Comparison of ENCODE assay signal across 12 cellular contexts in genomic region chr7:73614937-73615336, GRCh38. TPM values are rescaled to one million over a fixed set of nuclear protein-coding genes. Genes with fewer than 3 reads are reported as not detected.
A peak's percentile ranks its signal among the peaks of the same experiment; 100 is the strongest.
DNase-seq lines count a peak whose midpoint lies in the region; ATAC-seq, FAIRE-seq and TF ChIP-seq lines count a peak whose summit lies in the region.
"Not testable (repeated sequence)": the region's sequence is repeated elsewhere in the genome, so short reads cannot be mapped to it uniquely, and the experiment has no call there.
"Had no signal": no experiment of that assay in that cellular context is flagged by ENCODE, and none has a peak within 500 bp of the region (broad histone marks: within the 10 kb centered on the region; RNA-seq: fewer than 3 reads in every experiment).

No MANE protein-coding gene starts in this region.

- dilution Hi-C loops in keratinocyte (cut with MboI; ENCODE audit: extremely low pct_ligation_motif_present, low sequenced_read_pairs) = not testable (repeated sequence)

- FAIRE-seq in A549 (lab: Jason Lieb, UNC); keratinocyte (lab: Jason Lieb, UNC): not testable (repeated sequence)

- not testable (repeated sequence) for ATAC-seq in A549, right lobe of liver

- not testable (repeated sequence) for TF ChIP-seq RAD21 in A549 (conservative IDR thresholded peaks at IDR 0.05 in 1 of 2, IDR thresholded peaks at IDR 0.05 in 1 of 2)

- not testable (repeated sequence) for TF ChIP-seq POLR2A in A549 (IDR thresholded peaks at IDR 0.05; ENCODE audit: low read length); right lobe of liver (IDR thresholded peaks at IDR 0.05)

- not testable (repeated sequence) for TF ChIP-seq EP300 in A549 (IDR thresholded peaks at IDR 0.05)

- intact Hi-C loops in right lobe of liver (cut with DNase I) = loop anchor here in 1 of 2 donors (5.0 kb wide), 1 partner anchor 47 kb away; no protein-coding TSS in a partner anchor

- POLR2A ChIA-PET in A549 (lab: Yijun Ruan, JAX) = interaction anchor here (0.8 kb wide), 1 partner anchor 123 kb away, joined by 3 read pairs; the partner anchor contains the start of gene ABHD11
- POLR2A ChIA-PET in RWPE1 (lab: Yijun Ruan, JAX; ENCODE audit: low non-redundant PET) = interaction anchor here (0.7 kb wide), 1 partner anchor 31 kb away, joined by 5 read pairs; no protein-coding TSS in a partner anchor

- 80% methylated on average over 10 of the region's 10 CpGs for WGBS in A549 (ENCODE audit: missing lambda C conversion rate)
- WGBS in right lobe of liver (ENCODE audit: insufficient coverage, low coverage, low lambda C conversion rate, missing lambda C conversion rate) = 39% methylated on average over 9 of the region's 10 CpGs

- H3K4me2 ChIP-seq in A549 (peak overlapping the region; percentile 75; the same call in 2 of the 3 replicates), keratinocyte (ENCODE audit: control insufficient read depth, extremely low read depth, insufficient read depth, low read depth, low read length) (peak overlapping the region; percentile 92)

- H2AFZ ChIP-seq in keratinocyte (ENCODE audit: control insufficient read depth, low read length) = not testable (repeated sequence)

- not testable (repeated sequence) for H4K20me1 ChIP-seq in keratinocyte (ENCODE audit: control insufficient read depth, extremely low read depth, insufficient read depth, low read length)

- H3K27me3 ChIP-seq in keratinocyte (ENCODE audit: control insufficient read depth, extremely low read depth, insufficient read depth, low read length); right lobe of liver: not testable (repeated sequence)

- peaks cover 32% of the 10 kb centered on the region for H3K4me1 ChIP-seq in A549
- peaks cover 13% of the 10 kb centered on the region for H3K4me1 ChIP-seq in keratinocyte (ENCODE audit: control insufficient read depth, extremely low read depth, insufficient read depth, low read length)
- H3K4me1 ChIP-seq in right lobe of liver = peaks cover 0 to 97% (median 39%) of the 10 kb centered on the region in 4 donors

- not testable (repeated sequence) for H3K79me2 ChIP-seq in keratinocyte (ENCODE audit: control insufficient read depth, insufficient read depth, low read length)

- CTCF ChIA-PET in A549 (lab: Yijun Ruan, JAX) = interaction anchor here (0.6 to 19.7 kb wide), 11 partner anchors 9 to 121 kb away, joined by 3 to 290 read pairs (median 6); partner anchors contain the start of genes ABHD11, MLXIPL, STX1A and VPS37D
- CTCF ChIA-PET in RWPE1 (lab: Yijun Ruan, JAX) = interaction anchor here (0.8 to 1.3 kb wide), 2 partner anchors 110 to 120 kb away, joined by 4 to 7 read pairs; no protein-coding TSS in a partner anchor

- H3K36me3 ChIP-seq in keratinocyte (ENCODE audit: control insufficient read depth in 2 of 2, extremely low read depth in 1 of 2, insufficient read depth in 2 of 2, low read length in 2 of 2) = not testable (repeated sequence)
- H3K36me3 ChIP-seq in right lobe of liver = peaks cover 0 to 43% (median 21%) of the 10 kb centered on the region in 4 donors

- H3K27ac ChIP-seq in A549 (peak overlapping the region; percentile 73 to 75; a peak in 5 of 6 replicates), RWPE1 (peak overlapping the region; percentile 74; the same call in 1 of the 2 replicates), right lobe of liver (peak overlapping the region in 2 of 3 donors; percentile 82 to 91)
- not testable (repeated sequence) for H3K27ac ChIP-seq in keratinocyte (ENCODE audit: control insufficient read depth, insufficient read depth, low read length)

- not testable (repeated sequence) for H3K9me1 ChIP-seq in keratinocyte (ENCODE audit: control insufficient read depth, extremely low read depth, insufficient read depth, low read length)

- H3K9me3 ChIP-seq in A549; keratinocyte (ENCODE audit: control insufficient read depth, low read depth, low read length); right lobe of liver: not testable (repeated sequence)

- not testable (repeated sequence) for DNase-seq in A549 (ENCODE audit: low read depth in 1 of 2, low spot score in 1 of 2); RWPE1 (ENCODE audit: low spot score); keratinocyte (ENCODE audit: low read depth, low spot score); right lobe of liver

- H3K4me3 ChIP-seq in A549; keratinocyte (ENCODE audit: control insufficient read depth in 2 of 3, extremely low read depth in 1 of 3, insufficient read depth in 2 of 3, low read depth in 1 of 3, low read length in 3 of 3); right lobe of liver: not testable (repeated sequence)

- not testable (repeated sequence) for TF ChIP-seq CTCF in A549 (IDR thresholded peaks at IDR 0.05); RWPE1 (conservative IDR thresholded peaks at IDR 0.05; ENCODE audit: low read depth); keratinocyte (optimal IDR thresholded peaks at IDR 0.05 in 1 of 3, IDR thresholded peaks at IDR 0.05 in 1 of 3, conservative IDR thresholded peaks at IDR 0.05 in 1 of 3; ENCODE audit: extremely low read depth in 1 of 3, insufficient read depth in 2 of 3, low read length in 3 of 3); right lobe of liver (IDR thresholded peaks at IDR 0.05)

- H3K9ac ChIP-seq in keratinocyte (ENCODE audit: control insufficient read depth, extremely low read depth, insufficient read depth, low read length) = not testable (repeated sequence)

RNA-seq across cellular contexts. Expression of gene MLXIPL, which starts 9.4 kb away (rescaled TPM):
- polyA plus RNA-seq in A549 (2011; rRNA removed) (1.4 and 2.2 TPM in 2 replicates), A549 (2017; fragmentation: RNase III; extraction: RNeasy Plus Mini Kit Qiagen cat#74134 plus additional on column Dnase treatment) (1.8 to 3.8 TPM (median 3.3 TPM) in 3 replicates), keratinocyte (0.05 to 0.14 TPM (median 0.05 TPM) in 3 replicates)
- polyA plus RNA-seq in A549 (2012; cell fraction: cytosol; rRNA removed) = 0.93 and 1.4 TPM in 2 replicates
- polyA plus RNA-seq in A549 (2012; cell fraction: nucleus; rRNA removed) = 11.2 and 12.0 TPM in 2 replicates
- 0.62 and 2.9 TPM in 2 replicates for polyA minus RNA-seq in A549 (2011; rRNA and poly(A)+ RNA removed)
- polyA plus RNA-seq in keratinocyte (2011; ENCODE audit: low read depth) = not detected
- 0.02 and 0.04 TPM in 2 replicates for polyA plus RNA-seq in keratinocyte (2011; cell fraction: cytosol; rRNA removed)
- 0.35 and 0.74 TPM in 2 replicates for polyA plus RNA-seq in keratinocyte (2011; cell fraction: nucleus; rRNA removed)
- 0.10 and 0.23 TPM in 2 replicates for polyA plus RNA-seq in keratinocyte (2012; ENCODE audit: low replicate concordance)
- polyA minus RNA-seq in keratinocyte = 0.10 to 0.23 TPM in 2 of 3 replicates, not detected in the other
- polyA minus RNA-seq in keratinocyte (2011; cell fraction: cytosol; rRNA and poly(A)+ RNA removed) = 0.77 TPM
- polyA minus RNA-seq in keratinocyte (2011; cell fraction: nucleus; rRNA and poly(A)+ RNA removed) = 0.47 TPM in 1 of 2 replicates, not detected in the other
- total RNA-seq in right lobe of liver = 100 to 1,000 TPM in 5 of 6 experiments, 10 to 100 TPM in 1; 53.5 to 552 (median 225) TPM
- total RNA-seq: A172; CD4-positive, alpha-beta memory T cell; CD4-positive, CD25-positive, alpha-beta regulatory T cell; CD8-positive, alpha-beta memory T cell; G401 had no signal
- polyA plus RNA-seq: AG04450; CD4-positive, alpha-beta memory T cell; CD4-positive, CD25-positive, alpha-beta regulatory T cell; CD8-positive, alpha-beta memory T cell; GM12878 had no signal

RNA-seq across cellular contexts. Expression of gene TBL2, which starts 36.6 kb away (rescaled TPM):
- polyA plus RNA-seq in A549 (2011; rRNA removed) (34.4 and 38.3 TPM in 2 replicates), A549 (2017; fragmentation: RNase III; extraction: RNeasy Plus Mini Kit Qiagen cat#74134 plus additional on column Dnase treatment) (41.8 to 46.4 TPM (median 45.9 TPM) in 3 replicates), keratinocyte (29.4 to 39.9 TPM (median 31.2 TPM) in 3 replicates)
- polyA plus RNA-seq in A549 (2012; cell fraction: cytosol; rRNA removed) = 42.1 and 53.3 TPM in 2 replicates
- 84.1 and 84.4 TPM in 2 replicates for polyA plus RNA-seq in A549 (2012; cell fraction: nucleus; rRNA removed)
- 82.8 and 88.0 TPM in 2 replicates for polyA minus RNA-seq in A549 (2011; rRNA and poly(A)+ RNA removed)
- polyA plus RNA-seq in keratinocyte (2011; ENCODE audit: low read depth) = 11.5 TPM
- 13.9 and 21.5 TPM in 2 replicates for polyA plus RNA-seq in keratinocyte (2011; cell fraction: cytosol; rRNA removed)
- polyA plus RNA-seq in keratinocyte (2011; cell fraction: nucleus; rRNA removed) = 39.1 and 49.1 TPM in 2 replicates
- polyA plus RNA-seq in keratinocyte (2012; ENCODE audit: low replicate concordance) = 13.5 and 31.4 TPM in 2 replicates
- polyA minus RNA-seq in keratinocyte = 47.3 to 186 TPM (median 50.8 TPM) in 3 replicates
- 77.7 TPM for polyA minus RNA-seq in keratinocyte (2011; cell fraction: cytosol; rRNA and poly(A)+ RNA removed)
- polyA minus RNA-seq in keratinocyte (2011; cell fraction: nucleus; rRNA and poly(A)+ RNA removed) = 55.5 and 57.5 TPM in 2 replicates
- 10 to 100 TPM; 12.3 to 31.1 (median 16.6) TPM for total RNA-seq in right lobe of liver

RNA-seq across cellular contexts. Expression of gene VPS37D, which starts 52.7 kb away (rescaled TPM):
- polyA plus RNA-seq in A549 (2011; rRNA removed) (3.3 and 3.8 TPM in 2 replicates), A549 (2017; fragmentation: RNase III; extraction: RNeasy Plus Mini Kit Qiagen cat#74134 plus additional on column Dnase treatment) (2.2 to 2.9 TPM (median 2.6 TPM) in 3 replicates), keratinocyte (0.65 to 1.5 TPM (median 0.81 TPM) in 3 replicates)
- polyA plus RNA-seq in A549 (2012; cell fraction: cytosol; rRNA removed) = 3.2 and 4.5 TPM in 2 replicates
- 3.2 and 3.6 TPM in 2 replicates for polyA plus RNA-seq in A549 (2012; cell fraction: nucleus; rRNA removed)
- polyA minus RNA-seq in A549 (2011; rRNA and poly(A)+ RNA removed) = 2.1 and 3.3 TPM in 2 replicates
- polyA plus RNA-seq in keratinocyte (2011; ENCODE audit: low read depth) = not detected
- 0.66 and 1.9 TPM in 2 replicates for polyA plus RNA-seq in keratinocyte (2011; cell fraction: cytosol; rRNA removed)
- 0.43 and 0.65 TPM in 2 replicates for polyA plus RNA-seq in keratinocyte (2011; cell fraction: nucleus; rRNA removed)
- 0.30 and 1.2 TPM in 2 replicates for polyA plus RNA-seq in keratinocyte (2012; ENCODE audit: low replicate concordance)
- 0.35 to 1.0 TPM (median 0.73 TPM) in 3 replicates for polyA minus RNA-seq in keratinocyte
- polyA minus RNA-seq in keratinocyte (2011; cell fraction: cytosol; rRNA and poly(A)+ RNA removed) = 4.6 TPM
- 0.62 TPM in 1 of 2 replicates, not detected in the other for polyA minus RNA-seq in keratinocyte (2011; cell fraction: nucleus; rRNA and poly(A)+ RNA removed)
- total RNA-seq in right lobe of liver = 1 to 10 TPM; 1.2 to 3.0 (median 2.2) TPM
- total RNA-seq: CD4-positive, alpha-beta memory T cell had no signal
- polyA plus RNA-seq: CD14-positive monocyte; CD4-positive, alpha-beta memory T cell had no signal

RNA-seq across cellular contexts. Expression of gene BCL7B, which starts 57.4 kb away (rescaled TPM):
- 58.8 and 62.5 TPM in 2 replicates for polyA plus RNA-seq in A549 (2011; rRNA removed)
- polyA plus RNA-seq in A549 (2012; cell fraction: cytosol; rRNA removed) = 86.5 and 94.9 TPM in 2 replicates
- 54.4 and 57.8 TPM in 2 replicates for polyA plus RNA-seq in A549 (2012; cell fraction: nucleus; rRNA removed)
- polyA plus RNA-seq in A549 (2017; fragmentation: RNase III; extraction: RNeasy Plus Mini Kit Qiagen cat#74134 plus additional on column Dnase treatment) = 48.8 to 52.3 TPM (median 51.7 TPM) in 3 replicates
- 54.6 and 58.6 TPM in 2 replicates for polyA minus RNA-seq in A549 (2011; rRNA and poly(A)+ RNA removed)
- polyA plus RNA-seq in keratinocyte = 38.5 to 49.6 TPM (median 41.0 TPM) in 3 replicates
- 10.5 TPM for polyA plus RNA-seq in keratinocyte (2011; ENCODE audit: low read depth)
- polyA plus RNA-seq in keratinocyte (2011; cell fraction: cytosol; rRNA removed) = 38.7 and 46.8 TPM in 2 replicates
- 18.8 and 23.3 TPM in 2 replicates for polyA plus RNA-seq in keratinocyte (2011; cell fraction: nucleus; rRNA removed)
- 38.3 and 38.4 TPM in 2 replicates for polyA plus RNA-seq in keratinocyte (2012; ENCODE audit: low replicate concordance)
- polyA minus RNA-seq in keratinocyte = 28.2 to 56.9 TPM (median 37.0 TPM) in 3 replicates
- polyA minus RNA-seq in keratinocyte (2011; cell fraction: cytosol; rRNA and poly(A)+ RNA removed) = 45.7 TPM
- polyA minus RNA-seq in keratinocyte (2011; cell fraction: nucleus; rRNA and poly(A)+ RNA removed) = 6.3 and 14.5 TPM in 2 replicates
- 10 to 100 TPM; 19.3 to 45.6 (median 21.3) TPM for total RNA-seq in right lobe of liver
